7 cellular contexts compared by ENCODE assay signal in the genomic region with DNA sequence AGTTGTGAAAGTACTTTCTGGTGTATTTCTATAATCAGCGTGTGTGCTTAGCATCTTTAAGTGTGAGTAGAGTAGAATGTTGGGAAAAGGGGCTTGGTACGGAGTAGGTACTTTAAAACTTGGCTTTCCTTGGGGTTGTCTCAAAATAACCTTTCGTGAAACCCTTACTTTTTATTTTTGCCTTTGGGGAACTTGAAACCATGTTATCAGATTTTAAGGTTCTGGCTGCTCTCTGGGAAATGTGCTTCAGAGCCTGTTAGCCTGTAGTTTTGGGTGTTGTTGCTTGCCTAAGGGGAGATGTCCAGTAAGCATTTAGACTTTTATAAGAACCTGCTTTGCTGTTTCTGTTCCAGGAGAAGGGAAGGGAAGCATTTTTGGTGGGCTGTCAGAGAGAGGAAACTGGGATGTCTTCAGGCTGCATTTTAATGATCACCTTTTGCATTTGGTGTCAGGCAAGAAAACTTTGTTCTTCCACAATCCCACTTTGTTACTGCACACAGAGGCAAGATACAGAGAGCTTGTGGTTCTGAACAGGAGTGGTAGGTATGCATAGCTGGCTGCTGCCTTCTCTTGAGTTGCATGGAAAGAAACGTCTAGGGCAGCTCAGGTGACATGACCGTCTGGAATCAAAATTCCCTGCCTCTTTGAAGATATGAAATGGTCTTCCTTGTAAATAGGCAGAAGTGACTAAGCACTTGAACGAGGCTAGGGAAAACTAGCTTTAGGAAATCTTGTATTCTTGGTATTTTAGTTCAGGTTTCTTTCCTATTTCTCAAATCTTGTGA. TPM values are rescaled to one million over a fixed set of nuclear protein-coding genes. Genes with fewer than 3 reads are reported as not detected.
DNase-seq lines count a peak whose midpoint lies in the region; ATAC-seq and TF ChIP-seq lines count a peak whose summit lies in the region.

No MANE protein-coding gene starts in this region.

- no peak overlapping the region for H3K14ac ChIP-seq in neuronal stem cell (ENCODE audit: low read length)

- no peak overlapping the region for H2AK5ac ChIP-seq in neuronal stem cell (ENCODE audit: low read depth, low read length)

- H2BK120ac ChIP-seq in neuronal stem cell (ENCODE audit: low read depth, low read length) = no peak overlapping the region

- H2BK5ac ChIP-seq in neuronal stem cell (ENCODE audit: low read length) = no peak overlapping the region

- H3K18ac ChIP-seq in neuronal stem cell (ENCODE audit: low read length) = no peak overlapping the region

- no peak overlapping the region for H2BK12ac ChIP-seq in neuronal stem cell (ENCODE audit: low read length)

- H3K27me3 ChIP-seq in GM23248 (replicated peaks; ENCODE audit: insufficient read depth) (no peaks in the 10 kb centered on the region), PC-9 (ENCODE audit: insufficient read depth, low read depth) (no peaks in the 10 kb centered on the region), rectal smooth muscle tissue (ENCODE audit: control insufficient read depth, insufficient read depth, low read length) (no peaks in the 10 kb centered on the region), neuronal stem cell (ENCODE audit: control insufficient read depth in 3 of 3, insufficient read depth in 3 of 3, low read depth in 1 of 3, low read length in 3 of 3) (no peaks in the 10 kb centered on the region)

- peak overlapping the region; percentile 23 for H3K27ac Mint-ChIP-seq in endothelial cell (ENCODE audit: unreplicated experiment)

- CTCF ChIA-PET in PC-9 (lab: Charles Lee) = no interaction called here

- peaks cover 62% of the 10 kb centered on the region for H3K79me2 ChIP-seq in GM23248 (ENCODE audit: insufficient read depth)
- peaks cover 57% of the 10 kb centered on the region for H3K79me2 ChIP-seq in PC-9 (ENCODE audit: low read depth)

- ATAC-seq in HG03521 (IDR thresholded peaks at IDR 0.05; ENCODE audit: unreplicated experiment) = no peak

- H3K4me1 Mint-ChIP-seq in endothelial cell (ENCODE audit: unreplicated experiment) = peaks cover 16% of the 10 kb centered on the region

- H3K9ac ChIP-seq in GM23248 (peak overlapping the region; percentile 81), rectal smooth muscle tissue (ENCODE audit: low read length) (no peak overlapping the region), neuronal stem cell (ENCODE audit: low read depth, low read length, poor library complexity) (no peak overlapping the region)

- no peak overlapping the region for H3K23ac ChIP-seq in neuronal stem cell (ENCODE audit: low read depth, low read length, poor library complexity)

- no peak for TF ChIP-seq CTCF in PC-9 (conservative IDR thresholded peaks at IDR 0.05)
- TF ChIP-seq CTCF in endothelial cell (IDR thresholded peaks at IDR 0.05; ENCODE audit: unreplicated experiment) = no peak

- in situ Hi-C loops in GM23248 (cut with MboI) = no loop called here

- H3K79me1 ChIP-seq in neuronal stem cell (ENCODE audit: low read depth, low read length) = peaks cover 5% of the 10 kb centered on the region

- peak overlapping the region; percentile 94 for H3K4me3 Mint-ChIP-seq in endothelial cell (ENCODE audit: unreplicated experiment)

- WGBS in GM23248 (ENCODE audit: low coverage in 1 of 2, low lambda C conversion rate in 2 of 2, missing lambda C conversion rate in 2 of 2), 2 experiments = 32 to 33% methylated on average over 6 of the region's 6 CpGs
- no CpG with 5 or more reads among the region's 6 CpGs for WGBS in neuronal stem cell (ENCODE audit: extremely low coverage in 2 of 2, insufficient read length in 2 of 2, insufficient replicate concordance in 1 of 2), 2 donors

- no peaks in the 10 kb centered on the region for H4K20me1 ChIP-seq in GM23248 (ENCODE audit: insufficient read depth)
- peaks cover 27% of the 10 kb centered on the region; the same call in 1 of the 2 replicates for H4K20me1 ChIP-seq in PC-9 (ENCODE audit: insufficient read depth)

- peak overlapping the region; percentile 45 for H3K27ac ChIP-seq in GM23248
- peak overlapping the region; percentile 20; the same call in 1 of the 2 replicates for H3K27ac ChIP-seq in PC-9
- H3K27ac ChIP-seq in rectal smooth muscle tissue (ENCODE audit: low read depth, low read length) = no peak overlapping the region
- no peak overlapping the region for H3K27ac ChIP-seq in neuronal stem cell (replicated peaks; ENCODE audit: low read length)

- H3K4me3 ChIP-seq in GM23248 = peak overlapping the region; percentile 75
- peak overlapping the region; percentile 69 for H3K4me3 ChIP-seq in PC-9
- H3K4me3 ChIP-seq in rectal smooth muscle tissue (ENCODE audit: low read length) = peak overlapping the region; percentile 83
- H3K4me3 ChIP-seq in neuronal stem cell (ENCODE audit: low read length in 2 of 2) = peak overlapping the region in 1 of 2 donors; percentile 73

- POLR2A ChIA-PET in PC-9 (lab: Charles Lee; ENCODE audit: unreplicated experiment) = interaction anchor here (0.6 to 0.7 kb wide), 2 partner anchors 135 to 311 kb away, joined by 3 to 6 read pairs; a partner anchor contains a TSS

- no peaks in the 10 kb centered on the region for H3K9me3 Mint-ChIP-seq in endothelial cell (ENCODE audit: unreplicated experiment)

- no peaks in the 10 kb centered on the region for H3K36me3 ChIP-seq in GM23248 (ENCODE audit: low read depth)
- no peaks in the 10 kb centered on the region for H3K36me3 ChIP-seq in PC-9 (ENCODE audit: low read depth)
- no peaks in the 10 kb centered on the region for H3K36me3 ChIP-seq in rectal smooth muscle tissue (ENCODE audit: control insufficient read depth, insufficient read depth, low read length)
- peaks cover 4 to 24% of the 10 kb centered on the region in 2 donors for H3K36me3 ChIP-seq in neuronal stem cell (replicated peaks in 1 of 2; ENCODE audit: control insufficient read depth in 2 of 2, insufficient read depth in 2 of 2, low read length in 2 of 2)

- H3K9me3 ChIP-seq in GM23248 (ENCODE audit: low read depth) (no peaks in the 10 kb centered on the region), PC-9 (ENCODE audit: insufficient read depth, low read depth) (no peaks in the 10 kb centered on the region), neuronal stem cell (replicated peaks in 1 of 2; ENCODE audit: control insufficient read depth in 2 of 2, insufficient read depth in 1 of 2, low read depth in 1 of 2, low read length in 2 of 2) (no peaks in the 10 kb centered on the region)

- H3K27me3 Mint-ChIP-seq in endothelial cell (ENCODE audit: unreplicated experiment) = peaks cover 3% of the 10 kb centered on the region

- H3F3A ChIP-seq in GM23248 (ENCODE audit: insufficient read depth) (peaks cover 15% of the 10 kb centered on the region; the same call in 1 of the 2 replicates), PC-9 (ENCODE audit: insufficient read depth, low read depth) (peaks cover 21% of the 10 kb centered on the region; the same call in 1 of the 2 replicates)

- H3K4me2 ChIP-seq in GM23248 (ENCODE audit: unreplicated experiment) (peak overlapping the region; percentile 99), PC-9 (peak overlapping the region; percentile 86), neuronal stem cell (ENCODE audit: insufficient read depth, low read length, poor library complexity, severe bottlenecking) (no peak overlapping the region)

- H3K9me2 ChIP-seq in GM23248 (ENCODE audit: insufficient read depth) = no peaks in the 10 kb centered on the region
- no peaks in the 10 kb centered on the region for H3K9me2 ChIP-seq in PC-9 (ENCODE audit: insufficient read depth)

- H4K8ac ChIP-seq in neuronal stem cell (ENCODE audit: low read depth, low read length) = no peak overlapping the region

- H4K91ac ChIP-seq in neuronal stem cell (ENCODE audit: low read depth, low read length, poor library complexity) = no peak overlapping the region

- H3K36me3 Mint-ChIP-seq in endothelial cell (ENCODE audit: low read depth, unreplicated experiment) = no peaks in the 10 kb centered on the region

- H2BK15ac ChIP-seq in neuronal stem cell (ENCODE audit: low read length) = no peak overlapping the region

- BruUV-seq in PC-9 (replicated peaks; lab: Mats Ljungman, UMichigan) = TSS peak; percentile 38

- H2AFZ ChIP-seq in GM23248 = peak overlapping the region; percentile 56; the same call in 1 of the 2 replicates
- H2AFZ ChIP-seq in PC-9 = no peak overlapping the region
- no peak overlapping the region for H2AFZ ChIP-seq in neuronal stem cell (ENCODE audit: low read length)

- intact Hi-C loops in PC-9 (cut with micrococcal nuclease; ENCODE audit: unreplicated experiment) = loop anchor here (2.0 to 5.0 kb wide), 2 partner anchors 23 to 204 kb away; a partner anchor contains a TSS

- DNase-seq in GM23248 (peak; percentile 27), PC-9 (peak; percentile 46 to 55), endothelial cell (ENCODE audit: low spot score) (no peak), NCI-H1930 (lab: John Stamatoyannopoulos, UW) (no peak), neuronal stem cell (ENCODE audit: low spot score) (no peak)

- H3K4ac ChIP-seq in neuronal stem cell (ENCODE audit: low read length) = no peak overlapping the region

- peaks cover 15% of the 10 kb centered on the region for H3K4me1 ChIP-seq in GM23248 (ENCODE audit: insufficient read depth)
- peaks cover 16% of the 10 kb centered on the region for H3K4me1 ChIP-seq in PC-9 (replicated peaks; ENCODE audit: insufficient read depth)
- H3K4me1 ChIP-seq in rectal smooth muscle tissue (ENCODE audit: control insufficient read depth, insufficient read depth, low read length) = peaks cover 5% of the 10 kb centered on the region
- H3K4me1 ChIP-seq in neuronal stem cell (ENCODE audit: control insufficient read depth in 2 of 2, insufficient read depth in 1 of 2, low read depth in 1 of 2, low read length in 2 of 2) = peaks cover 0 to 5% of the 10 kb centered on the region in 2 donors

RNA-seq across cellular contexts. Expression of a gene that starts 1.6 kb away (rescaled TPM):
- total RNA-seq in GM23248 (2014; rRNA removed; shearing (Covaris generic)) = 26.3 and 51.2 TPM in 2 replicates
- 33.1 and 33.6 TPM in 2 replicates for polyA plus RNA-seq in GM23248 (2016; fragmentation: Nextera tagmentation; extraction: Ambion mirVana)
- total RNA-seq in PC-9 (2021) = 41.9 and 53.0 TPM in 2 replicates
- total RNA-seq in endothelial cell (ENCODE audit: unreplicated experiment) = 64.8 TPM
- polyA plus RNA-seq in neuronal stem cell (2013, experiment 1 of 2) = 38.8 TPM
- 37.9 TPM for polyA plus RNA-seq in neuronal stem cell (2013, experiment 2 of 2)

RNA-seq across cellular contexts. Expression of a gene that starts 49.1 kb away (rescaled TPM):
- not detected in 2 replicates for total RNA-seq in GM23248 (2014; rRNA removed; shearing (Covaris generic))
- 0.11 and 0.30 TPM in 2 replicates for polyA plus RNA-seq in GM23248 (2016; fragmentation: Nextera tagmentation; extraction: Ambion mirVana)
- not detected in 2 replicates for total RNA-seq in PC-9 (2021)
- not detected for total RNA-seq in endothelial cell (ENCODE audit: unreplicated experiment)
- polyA plus RNA-seq in neuronal stem cell (2013, experiment 1 of 2) = not detected
- not detected for polyA plus RNA-seq in neuronal stem cell (2013, experiment 2 of 2)

Comparison
In these comparisons a context has a peak if more than half of its experiments do, and no peak if none do; other contexts are left out.
1. DNase-seq: peak in GM23248 (single experiment) and PC-9 (2 of 2); none in endothelial cell (single experiment), NCI-H1930 (0 of 2) and neuronal stem cell (single experiment).
2. H3K27ac ChIP-seq: peak in GM23248 (single experiment) and PC-9 (single experiment); none in rectal smooth muscle tissue (single experiment) and neuronal stem cell (single experiment).